Comparison of ENCODE assay signal across 8 cellular contexts in the genomic region with DNA sequence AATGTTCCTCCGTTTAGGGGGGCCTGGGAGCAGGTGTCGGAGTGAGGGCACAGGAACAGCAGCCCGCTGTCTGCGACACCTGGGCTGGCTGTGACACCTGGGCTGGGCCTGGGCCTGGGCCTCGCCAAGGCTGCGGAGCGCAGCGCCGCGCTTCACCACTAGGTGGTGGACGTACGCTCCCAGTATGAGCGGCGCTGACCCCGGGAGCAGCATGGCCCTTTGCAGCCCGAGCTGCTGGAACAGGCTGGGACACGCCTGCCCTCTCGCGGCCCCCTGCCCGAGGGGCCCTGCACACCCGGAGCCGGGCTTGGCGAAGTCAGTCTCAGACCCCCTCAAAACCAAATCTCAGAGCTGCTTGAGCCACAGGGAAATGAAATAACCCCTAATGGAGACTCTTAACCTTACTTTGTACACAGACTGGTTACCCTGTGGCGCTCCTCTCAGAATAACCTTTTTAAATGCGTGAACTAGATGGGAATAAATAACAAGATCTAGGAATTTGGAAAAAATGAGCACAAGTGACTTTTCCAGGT. TPM values are rescaled to one million over a fixed set of nuclear protein-coding genes. Genes with fewer than 3 reads are reported as not detected.
DNase-seq lines count a peak whose midpoint lies in the region; ATAC-seq, FAIRE-seq and TF ChIP-seq lines count a peak whose summit lies in the region.

No MANE protein-coding gene starts in this region.

- H3K4me2 ChIP-seq in keratinocyte (ENCODE audit: control insufficient read depth, extremely low read depth, insufficient read depth, low read depth, low read length): peak overlapping the region; percentile 52

- ATAC-seq in GM18519 (IDR thresholded peaks at IDR 0.05; ENCODE audit: low FRiP score, unreplicated experiment): peak; percentile 84
- peak; percentile 95 for ATAC-seq in HG03039 (IDR thresholded peaks at IDR 0.05; ENCODE audit: unreplicated experiment)

- DNase-seq in ACHN (peak; percentile 86), NCI-H2171 treated with DMSO at 0.1 percent for 48 hours (lab: John Stamatoyannopoulos, UW) (peak; percentile 90), bronchial epithelial cell (ENCODE audit: low read depth) (peak; percentile 59), keratinocyte (ENCODE audit: low read depth, low spot score) (peak; percentile 15)
- peak; percentile 39 to 53 (median 44) for DNase-seq in activated CD4-positive, CD25-positive, alpha-beta regulatory T cell (lab: John Stamatoyannopoulos, UW)
- peak; percentile 56 to 72 for DNase-seq in stimulated activated CD4-positive, alpha-beta T cell treated with anti-CD3 and anti-CD28 coated beads, Interleukin-15, amount 100 ng/mL, for 48 hours (ENCODE audit: low read depth in 2 of 2)

- H3K4me3 ChIP-seq in bronchial epithelial cell (ENCODE audit: low read depth, low read length) (no peak overlapping the region), keratinocyte (ENCODE audit: control insufficient read depth in 2 of 3, extremely low read depth in 1 of 3, insufficient read depth in 2 of 3, low read depth in 1 of 3, low read length in 3 of 3) (no peak overlapping the region)

- H4K20me1 ChIP-seq in keratinocyte (ENCODE audit: control insufficient read depth, extremely low read depth, insufficient read depth, low read length): no peaks in the 10 kb centered on the region

- no peaks in the 10 kb centered on the region for H3K9me1 ChIP-seq in keratinocyte (ENCODE audit: control insufficient read depth, extremely low read depth, insufficient read depth, low read length)

- dilution Hi-C loops in keratinocyte (cut with MboI; ENCODE audit: extremely low pct_ligation_motif_present, low sequenced_read_pairs): no loop called here

- FAIRE-seq in bronchial epithelial cell (lab: Jason Lieb, UNC) (no peak), keratinocyte (lab: Jason Lieb, UNC) (peak; percentile 23)

- peak overlapping the region; percentile 54 for H2AFZ ChIP-seq in keratinocyte (ENCODE audit: control insufficient read depth, low read length)

- no peak overlapping the region for H3K27ac ChIP-seq in keratinocyte (ENCODE audit: control insufficient read depth, insufficient read depth, low read length)

- no peaks in the 10 kb centered on the region for H3K36me3 ChIP-seq in bronchial epithelial cell (ENCODE audit: control insufficient read depth, insufficient read depth, low read length)
- H3K36me3 ChIP-seq in keratinocyte (ENCODE audit: control insufficient read depth in 2 of 2, extremely low read depth in 1 of 2, insufficient read depth in 2 of 2, low read length in 2 of 2): no peaks in the 10 kb centered on the region

- in situ Hi-C loops in ACHN (cut with HindIII; ENCODE audit: low pct_ligation_motif_present, low pct_unique_long_range_greater_than_20kb, low sequenced_read_pairs): no loop called here

- H3K79me2 ChIP-seq in keratinocyte (ENCODE audit: control insufficient read depth, insufficient read depth, low read length): no peaks in the 10 kb centered on the region

- H3K27me3 ChIP-seq in bronchial epithelial cell (ENCODE audit: control insufficient read depth, insufficient read depth, low read length): no peaks in the 10 kb centered on the region
- no peaks in the 10 kb centered on the region for H3K27me3 ChIP-seq in keratinocyte (ENCODE audit: control insufficient read depth, extremely low read depth, insufficient read depth, low read length)

- no peak overlapping the region for H3K9ac ChIP-seq in keratinocyte (ENCODE audit: control insufficient read depth, extremely low read depth, insufficient read depth, low read length)

- peak; percentile 98 for TF ChIP-seq CTCF in bronchial epithelial cell (IDR thresholded peaks at IDR 0.05; ENCODE audit: insufficient read depth, low read length, severe bottlenecking)
- TF ChIP-seq CTCF in keratinocyte (optimal IDR thresholded peaks at IDR 0.05 in 1 of 3, IDR thresholded peaks at IDR 0.05 in 1 of 3, conservative IDR thresholded peaks at IDR 0.05 in 1 of 3; ENCODE audit: extremely low read depth in 1 of 3, insufficient read depth in 2 of 3, low read length in 3 of 3): peak; percentile 83 to 99 (median 96)

- H3K9me3 ChIP-seq in keratinocyte (ENCODE audit: control insufficient read depth, low read depth, low read length): no peaks in the 10 kb centered on the region

- no peaks in the 10 kb centered on the region for H3K4me1 ChIP-seq in keratinocyte (ENCODE audit: control insufficient read depth, extremely low read depth, insufficient read depth, low read length)

RNA-seq across cellular contexts. Expression of a gene that starts 38.6 kb away (rescaled TPM):
- total RNA-seq in bronchial epithelial cell: 1.6 and 3.2 TPM in 2 replicates
- 0.03 to 0.16 TPM (median 0.09 TPM) in 3 replicates for polyA plus RNA-seq in keratinocyte
- 1.4 TPM for polyA plus RNA-seq in keratinocyte (2011; ENCODE audit: low read depth)
- not detected in 2 replicates for polyA plus RNA-seq in keratinocyte (2011; cell fraction: cytosol; rRNA removed)
- not detected in 2 replicates for polyA plus RNA-seq in keratinocyte (2011; cell fraction: nucleus; rRNA removed)
- 0.07 and 2.8 TPM in 2 replicates for polyA plus RNA-seq in keratinocyte (2012; ENCODE audit: low replicate concordance)
- polyA minus RNA-seq in keratinocyte: 0.06 TPM in 1 of 3 replicates, not detected in the others
- not detected for polyA minus RNA-seq in keratinocyte (2011; cell fraction: cytosol; rRNA and poly(A)+ RNA removed)
- polyA minus RNA-seq in keratinocyte (2011; cell fraction: nucleus; rRNA and poly(A)+ RNA removed): not detected in 2 replicates

Comparison
In these comparisons a context has a peak if more than half of its experiments do, and no peak if none do; other contexts are left out.
1. DNase-seq: peak in every context shown above with its lines; median percentile 90 in NCI-H2171 treated with DMSO at 0.1 percent for 48 hours; 86 in ACHN; 64 in stimulated activated CD4-positive, alpha-beta T cell treated with anti-CD3 and anti-CD28 coated beads, Interleukin-15, amount 100 ng/mL, for 48 hours; 59 in bronchial epithelial cell; 44 in activated CD4-positive, CD25-positive, alpha-beta regulatory T cell; 15 in keratinocyte.